ENCODE assay signal across 8 cellular contexts in genomic region chr17:77426676-77427386, GRCh38.
DNase-seq lines count a peak whose midpoint lies in the region; ATAC-seq and TF ChIP-seq lines count a peak whose summit lies in the region.

No MANE protein-coding gene starts in this region.

- no peak for TF ChIP-seq POLR2A in esophagus squamous epithelium (IDR thresholded peaks at IDR 0.05)

- TF ChIP-seq CTCF in esophagus squamous epithelium (IDR thresholded peaks at IDR 0.05) (no peak), psoas muscle (IDR thresholded peaks at IDR 0.05) (no peak), GM10248 (IDR thresholded peaks at IDR 0.05; ENCODE audit: control extremely low read depth, extremely low read depth, low read depth, missing control alignments) (no peak)

- POLR2A ChIA-PET in GM10248 (lab: Yijun Ruan, JAX): no interaction called here

- peaks cover 64% of the 10 kb centered on the region for H3K4me1 ChIP-seq in CD4-positive, CD25-positive, alpha-beta regulatory T cell (ENCODE audit: control insufficient read depth, insufficient read depth, low read length, poor library complexity, severe bottlenecking)
- peaks cover 88 to 100% (median 89%) of the 10 kb centered on the region in 3 donors for H3K4me1 ChIP-seq in esophagus squamous epithelium
- H3K4me1 ChIP-seq in psoas muscle: peaks cover 91% of the 10 kb centered on the region

- no peaks in the 10 kb centered on the region for H3K9me3 ChIP-seq in CD4-positive, CD25-positive, alpha-beta regulatory T cell (ENCODE audit: control insufficient read depth in 2 of 2, low read length in 2 of 2)
- no peaks in the 10 kb centered on the region for H3K9me3 ChIP-seq in T-helper 17 cell (ENCODE audit: control insufficient read depth, low read length, poor library complexity, severe bottlenecking)
- no peaks in the 10 kb centered on the region for H3K9me3 ChIP-seq in esophagus squamous epithelium
- no peaks in the 10 kb centered on the region for H3K9me3 ChIP-seq in psoas muscle

- no peak overlapping the region for H3K4me3 ChIP-seq in CD4-positive, CD25-positive, alpha-beta regulatory T cell (ENCODE audit: low read depth, low read length)
- H3K4me3 ChIP-seq in esophagus squamous epithelium (no peak overlapping the region), psoas muscle (no peak overlapping the region)

- no peak for ATAC-seq in CD4-positive, CD25-positive, alpha-beta regulatory T cell (ENCODE audit: low read depth in 2 of 2)
- peak; percentile 18 for ATAC-seq in T-helper 17 cell
- no peak for ATAC-seq in psoas muscle
- no peak for ATAC-seq in activated CD8-positive, alpha-beta memory T cell treated with anti-CD3 and anti-CD28 coated beads, Interleukin-2, amount 10 ng/mL, durations not matched to agents 7 days and 5 days

- intact Hi-C loops in esophagus squamous epithelium (cut with DNase I): loop anchor here (5.0 kb wide), 1 partner anchor 95 kb away; no protein-coding TSS in a partner anchor
- intact Hi-C loops in psoas muscle (cut with DNase I): loop anchor here in 1 of 2 donors (5.0 kb wide), 1 partner anchor 100 kb away; no protein-coding TSS in a partner anchor

- H3K36me3 Mint-ChIP-seq in CD4-positive, CD25-positive, alpha-beta regulatory T cell: no peaks in the 10 kb centered on the region
- H3K36me3 Mint-ChIP-seq in T-helper 17 cell (ENCODE audit: low read depth): no peaks in the 10 kb centered on the region
- H3K36me3 Mint-ChIP-seq in activated CD8-positive, alpha-beta memory T cell treated with anti-CD3 and anti-CD28 coated beads, Interleukin-2, amount 10 ng/mL, durations not matched to agents 7 days and 5 days: no peaks in the 10 kb centered on the region

- DNase-seq in CD4-positive, CD25-positive, alpha-beta regulatory T cell: no peak
- DNase-seq in T-helper 17 cell (no peak), esophagus squamous epithelium (lab: John Stamatoyannopoulos, UW) (no peak), psoas muscle (peak in 1 of 2 donors; percentile 14), NCI-H345 (lab: John Stamatoyannopoulos, UW) (no peak), NCI-H446 (lab: John Stamatoyannopoulos, UW) (no peak), GM10248 (ENCODE audit: extremely low spot score) (no peak)
- DNase-seq in activated CD8-positive, alpha-beta memory T cell treated with anti-CD3 and anti-CD28 coated beads, Interleukin-2, amount 10 ng/mL, durations not matched to agents 7 days and 5 days: no peak

- peaks cover 5% of the 10 kb centered on the region for H3K36me3 ChIP-seq in CD4-positive, CD25-positive, alpha-beta regulatory T cell (ENCODE audit: control insufficient read depth, insufficient read depth, low read length)
- no peaks in the 10 kb centered on the region for H3K36me3 ChIP-seq in esophagus squamous epithelium
- no peaks in the 10 kb centered on the region for H3K36me3 ChIP-seq in psoas muscle (ENCODE audit: insufficient read depth in 1 of 2, low read depth in 1 of 2)

- CTCF ChIA-PET in activated CD8-positive, alpha-beta memory T cell treated with anti-CD3 and anti-CD28 coated beads, Interleukin-2, amount 10 ng/mL, durations not matched to agents 7 days and 5 days (lab: Charles Lee): interaction anchor here (1.0 to 7.8 kb wide), 6 partner anchors 11 to 96 kb away, joined by 3 to 126 read pairs (median 4); no protein-coding TSS in a partner anchor
- CTCF ChIA-PET in GM10248 (lab: Yijun Ruan, JAX): interaction anchor here (0.8 to 14.4 kb wide), 10 partner anchors 11 to 95 kb away, joined by 3 to 175 read pairs (median 36); no protein-coding TSS in a partner anchor

- H3K27me3 Mint-ChIP-seq in CD4-positive, CD25-positive, alpha-beta regulatory T cell: no peaks in the 10 kb centered on the region
- H3K27me3 Mint-ChIP-seq in T-helper 17 cell: no peaks in the 10 kb centered on the region
- no peaks in the 10 kb centered on the region for H3K27me3 Mint-ChIP-seq in activated CD8-positive, alpha-beta memory T cell treated with anti-CD3 and anti-CD28 coated beads, Interleukin-2, amount 10 ng/mL, durations not matched to agents 7 days and 5 days

- H3K9me3 Mint-ChIP-seq in CD4-positive, CD25-positive, alpha-beta regulatory T cell: no peaks in the 10 kb centered on the region
- H3K9me3 Mint-ChIP-seq in activated CD8-positive, alpha-beta memory T cell treated with anti-CD3 and anti-CD28 coated beads, Interleukin-2, amount 10 ng/mL, durations not matched to agents 7 days and 5 days (ENCODE audit: low read depth): no peaks in the 10 kb centered on the region

- peak overlapping the region in 2 of 4 donors; percentile 8 to 13 for H3K4me3 Mint-ChIP-seq in CD4-positive, CD25-positive, alpha-beta regulatory T cell
- peak overlapping the region; percentile 63 for H3K4me3 Mint-ChIP-seq in T-helper 17 cell
- H3K4me3 Mint-ChIP-seq in activated CD8-positive, alpha-beta memory T cell treated with anti-CD3 and anti-CD28 coated beads, Interleukin-2, amount 10 ng/mL, durations not matched to agents 7 days and 5 days: no peak overlapping the region

- H3K27ac Mint-ChIP-seq in CD4-positive, CD25-positive, alpha-beta regulatory T cell: peak overlapping the region; percentile 81 to 93 (median 91)
- H3K27ac Mint-ChIP-seq in T-helper 17 cell: peak overlapping the region; percentile 89
- no peak overlapping the region for H3K27ac Mint-ChIP-seq in activated CD8-positive, alpha-beta memory T cell treated with anti-CD3 and anti-CD28 coated beads, Interleukin-2, amount 10 ng/mL, durations not matched to agents 7 days and 5 days

- peak overlapping the region; percentile 21 for H3K27ac ChIP-seq in CD4-positive, CD25-positive, alpha-beta regulatory T cell (ENCODE audit: insufficient read depth, low read length, poor library complexity, severe bottlenecking)
- peak overlapping the region; percentile 72 to 94 (median 90) for H3K27ac ChIP-seq in esophagus squamous epithelium
- H3K27ac ChIP-seq in psoas muscle: peak overlapping the region; percentile 83

- WGBS in esophagus squamous epithelium, 2 donors: 37 to 58% methylated on average over 9 to 10 of the region's 11 CpGs
- 76 to 78% (median 76%) methylated on average over 11 of the region's 11 CpGs for WGBS in psoas muscle, 3 donors

- H3K4me1 Mint-ChIP-seq in CD4-positive, CD25-positive, alpha-beta regulatory T cell: peaks cover 0 to 81% (median 27%) of the 10 kb centered on the region in 4 donors
- peaks cover 51% of the 10 kb centered on the region for H3K4me1 Mint-ChIP-seq in T-helper 17 cell
- H3K4me1 Mint-ChIP-seq in activated CD8-positive, alpha-beta memory T cell treated with anti-CD3 and anti-CD28 coated beads, Interleukin-2, amount 10 ng/mL, durations not matched to agents 7 days and 5 days: peaks cover 44% of the 10 kb centered on the region

- no peaks in the 10 kb centered on the region for H3K27me3 ChIP-seq in CD4-positive, CD25-positive, alpha-beta regulatory T cell (ENCODE audit: control insufficient read depth, insufficient read depth, low read length)
- H3K27me3 ChIP-seq in esophagus squamous epithelium: no peaks in the 10 kb centered on the region
- no peaks in the 10 kb centered on the region for H3K27me3 ChIP-seq in psoas muscle (ENCODE audit: insufficient read depth in 3 of 3, low read length in 2 of 3)

Comparison
In these comparisons a context has a peak if more than half of its experiments do, and no peak if none do; other contexts are left out.
1. H3K27ac ChIP-seq: peak in every context shown above with its lines; median percentile 90 in esophagus squamous epithelium; 83 in psoas muscle; 21 in CD4-positive, CD25-positive, alpha-beta regulatory T cell.